Comparison of ENCODE assay signal across 1 cellular context in the genomic region with DNA sequence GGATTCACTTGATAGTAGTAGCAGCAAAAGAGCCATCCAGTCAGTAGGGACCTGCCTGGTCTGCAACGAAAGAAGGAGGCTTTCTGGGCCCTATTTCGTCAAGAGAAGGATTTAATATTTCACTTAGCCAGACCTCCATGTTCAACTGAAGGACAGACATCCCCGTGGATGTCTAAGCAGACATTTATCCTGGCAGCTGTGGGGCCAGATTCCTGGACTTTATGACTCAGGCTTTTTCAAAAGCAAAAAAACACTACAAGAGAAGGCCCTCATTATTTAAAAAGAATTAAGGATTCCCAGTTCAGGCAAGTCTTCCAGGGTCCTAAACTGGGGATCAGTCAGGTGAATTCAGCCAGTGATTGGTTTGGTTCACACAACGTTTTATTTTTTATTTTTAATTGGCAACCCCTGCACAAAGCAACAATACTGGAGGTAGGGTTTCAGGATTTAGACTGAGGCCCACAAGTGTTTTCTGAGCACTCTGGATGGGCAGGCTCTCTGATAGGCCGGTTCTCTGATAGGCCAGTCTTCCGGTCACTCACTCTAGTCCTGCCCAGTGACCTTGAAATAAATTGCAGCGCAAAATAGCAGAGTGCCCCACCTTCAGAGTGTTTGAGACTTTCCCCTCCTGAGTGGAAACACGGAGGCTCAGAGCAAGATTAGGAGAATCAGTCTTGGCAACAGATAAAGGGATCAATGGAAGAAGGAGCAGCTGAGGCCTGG.
A peak's percentile ranks its signal among the peaks of the same experiment; 100 is the strongest.
TF ChIP-seq lines count a peak whose summit lies in the region.

No MANE protein-coding gene starts in this region.

TF ChIP-seq in HepG2, 621 proteins besides CTCF, POLR2A, EP300 and RAD21:
- TF ChIP-seq SSRP1 (CRISPR knock-in tag; IDR thresholded peaks at IDR 0.05) = no peak
- TF ChIP-seq TRAFD1 (CRISPR knock-in tag; IDR thresholded peaks at IDR 0.05; ENCODE audit: borderline replicate concordance) = no peak
- no peak for TF ChIP-seq ZC3H4 (CRISPR knock-in tag; IDR thresholded peaks at IDR 0.05; ENCODE audit: borderline replicate concordance)
- no peak for TF ChIP-seq BORCS8-MEF2B (CRISPR knock-in tag; IDR thresholded peaks at IDR 0.05)
- no peak for TF ChIP-seq JUN (CRISPR knock-in tag; IDR thresholded peaks at IDR 0.05)
- no peak for TF ChIP-seq ZNF850 (CRISPR knock-in tag; conservative IDR thresholded peaks at IDR 0.05)
- TF ChIP-seq ZNF24 (IDR thresholded peaks at IDR 0.05) = no peak
- TF ChIP-seq HES4 (CRISPR knock-in tag; IDR thresholded peaks at IDR 0.05; ENCODE audit: borderline replicate concordance) = no peak
- TF ChIP-seq PBX2 (CRISPR knock-in tag; IDR thresholded peaks at IDR 0.05) = peak; percentile 74
- no peak for TF ChIP-seq AHDC1 (CRISPR knock-in tag; IDR thresholded peaks at IDR 0.05; ENCODE audit: borderline replicate concordance)
- TF ChIP-seq ZNF792 (CRISPR knock-in tag; IDR thresholded peaks at IDR 0.05) = no peak
- no peak for TF ChIP-seq ZNF691 (CRISPR knock-in tag; IDR thresholded peaks at IDR 0.05; ENCODE audit: borderline replicate concordance, low read depth)
- TF ChIP-seq E2F1 (CRISPR knock-in tag; IDR thresholded peaks at IDR 0.05) = no peak
- no peak for TF ChIP-seq ATF2 (CRISPR knock-in tag; IDR thresholded peaks at IDR 0.05)
- peak; percentile 49 for TF ChIP-seq SP2 (CRISPR knock-in tag; IDR thresholded peaks at IDR 0.05)
- TF ChIP-seq ZNF260 (CRISPR knock-in tag; IDR thresholded peaks at IDR 0.05; ENCODE audit: borderline replicate concordance, low read depth) = no peak
